In the genomic region with DNA sequence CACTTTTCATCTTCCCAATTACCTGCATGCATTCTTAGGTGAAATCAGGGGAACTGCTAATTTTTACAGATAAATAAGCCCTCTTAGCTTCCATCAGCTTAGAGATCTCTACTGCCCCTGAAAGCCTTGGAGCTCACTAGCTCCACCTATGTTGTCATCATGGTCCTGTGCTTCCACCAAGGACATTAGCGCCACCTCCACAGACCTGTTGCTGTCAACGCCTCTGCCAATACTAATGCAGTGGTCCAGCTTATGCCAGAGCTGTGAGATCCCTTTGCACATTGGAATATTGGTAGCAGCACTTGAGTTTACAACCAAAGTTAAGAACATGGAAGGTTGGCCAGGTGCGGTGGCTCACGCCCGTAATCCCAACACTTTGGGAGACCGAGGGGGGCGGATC, we compare ENCODE assay signal across 1 cellular context.
TF ChIP-seq lines count a peak whose summit lies in the region.

No MANE protein-coding gene starts in this region.

TF ChIP-seq in HCT116, 20 proteins besides CTCF, POLR2A, EP300 and RAD21 (continued from another document):
- TF ChIP-seq, protein P1, sequence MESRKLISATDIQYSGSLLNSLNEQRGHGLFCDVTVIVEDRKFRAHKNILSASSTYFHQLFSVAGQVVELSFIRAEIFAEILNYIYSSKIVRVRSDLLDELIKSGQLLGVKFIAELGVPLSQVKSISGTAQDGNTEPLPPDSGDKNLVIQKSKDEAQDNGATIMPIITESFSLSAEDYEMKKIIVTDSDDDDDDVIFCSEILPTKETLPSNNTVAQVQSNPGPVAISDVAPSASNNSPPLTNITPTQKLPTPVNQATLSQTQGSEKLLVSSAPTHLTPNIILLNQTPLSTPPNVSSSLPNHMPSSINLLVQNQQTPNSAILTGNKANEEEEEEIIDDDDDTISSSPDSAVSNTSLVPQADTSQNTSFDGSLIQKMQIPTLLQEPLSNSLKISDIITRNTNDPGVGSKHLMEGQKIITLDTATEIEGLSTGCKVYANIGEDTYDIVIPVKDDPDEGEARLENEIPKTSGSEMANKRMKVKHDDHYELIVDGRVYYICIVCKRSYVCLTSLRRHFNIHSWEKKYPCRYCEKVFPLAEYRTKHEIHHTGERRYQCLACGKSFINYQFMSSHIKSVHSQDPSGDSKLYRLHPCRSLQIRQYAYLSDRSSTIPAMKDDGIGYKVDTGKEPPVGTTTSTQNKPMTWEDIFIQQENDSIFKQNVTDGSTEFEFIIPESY (IDR thresholded peaks at IDR 0.05; ENCODE audit: extremely low read depth, insufficient replicate concordance, low read length) = no peak
